In genomic region chr22:32545801-32546200, GRCh38 we compare ENCODE assay signal across 23 cellular contexts.
DNase-seq lines count a peak whose midpoint lies in the region; ATAC-seq and TF ChIP-seq lines count a peak whose summit lies in the region.
"Had no signal": no experiment of that assay in that cellular context is flagged by ENCODE, and none has a peak within 500 bp of the region (broad histone marks: within the 10 kb centered on the region; RNA-seq: fewer than 3 reads in every experiment).

No MANE protein-coding gene starts in this region.

- no peak overlapping the region for H3K4me2 ChIP-seq in MM.1S (ENCODE audit: low read depth, low read length)

- no peak overlapping the region for H3K9ac ChIP-seq in MM.1S (ENCODE audit: low read length)

- H3K27me3 ChIP-seq in AG04450 (ENCODE audit: control insufficient read depth, insufficient read depth, low read length): no peaks in the 10 kb centered on the region
- no peaks in the 10 kb centered on the region for H3K27me3 ChIP-seq in lower lobe of right lung (ENCODE audit: low read depth)
- H3K27me3 ChIP-seq in MM.1S (replicated peaks; ENCODE audit: insufficient read depth, low read length): no peaks in the 10 kb centered on the region

- H3F3A ChIP-seq in MM.1S (ENCODE audit: insufficient read depth, low read length): no peaks in the 10 kb centered on the region

- CTCF ChIA-PET in AG04450 (lab: Charles Lee): interaction anchor here (1.2 to 1.7 kb wide), 2 partner anchors 16 to 251 kb away, joined by 4 to 7 read pairs; no protein-coding TSS in a partner anchor

- H3K36me3 ChIP-seq in lower lobe of right lung: no peaks in the 10 kb centered on the region
- H3K36me3 ChIP-seq in MM.1S (replicated peaks; ENCODE audit: insufficient read depth, low read length): no peaks in the 10 kb centered on the region

- H3K9me2 ChIP-seq in MM.1S (replicated peaks; ENCODE audit: insufficient read depth, low read length): no peaks in the 10 kb centered on the region

- intact Hi-C loops in lower lobe of right lung (cut with DNase I): no loop called here

- peak overlapping the region; percentile 84 for H3K27ac ChIP-seq in AG04450 (ENCODE audit: low read depth, low read length)
- peak overlapping the region; percentile 76 for H3K27ac ChIP-seq in lower lobe of right lung
- H3K27ac ChIP-seq in MM.1S (ENCODE audit: low read length): no peak overlapping the region
- H3K27ac ChIP-seq: HL-60, psoas muscle, SK-N-MC had no signal

- H3K9me3 ChIP-seq in AG04450 (ENCODE audit: control insufficient read depth, insufficient read depth, low read length) (no peaks in the 10 kb centered on the region), lower lobe of right lung (no peaks in the 10 kb centered on the region), MM.1S (replicated peaks; ENCODE audit: insufficient read depth, low read length) (no peaks in the 10 kb centered on the region)
- H3K9me3 ChIP-seq: psoas muscle had no signal

- no peak for TF ChIP-seq CTCF in AG04450 (IDR thresholded peaks at IDR 0.05; ENCODE audit: low read depth, low read length)
- no peak for TF ChIP-seq CTCF in choroid plexus epithelial cell (conservative IDR thresholded peaks at IDR 0.05; ENCODE audit: low read depth, low read length)
- no peak for TF ChIP-seq CTCF in lower lobe of right lung (IDR thresholded peaks at IDR 0.05)
- no peak for TF ChIP-seq CTCF in MM.1S (IDR thresholded peaks at IDR 0.05; ENCODE audit: low read length)

- DNase-seq in AG04450 (ENCODE audit: low read depth, low spot score) (no peak), M059J (ENCODE audit: low read depth) (peak; percentile 72), choroid plexus epithelial cell (ENCODE audit: low read depth) (peak; percentile 22), lower lobe of right lung (no peak), NCI-H526 (lab: John Stamatoyannopoulos, UW) (no peak), MM.1S (no peak)
- no peak for DNase-seq in activated CD4-positive, alpha-beta T cell treated with anti-CD3 and anti-CD28 coated beads, Interleukin-2, amount 50 U/mL, for 1 hour
- DNase-seq: ACHN; activated CD4-positive, alpha-beta T cell treated with anti-CD3 and anti-CD28 coated beads for 1 hour; activated CD8-positive, alpha-beta memory T cell treated with anti-CD3 and anti-CD28 coated beads, Interleukin-2, amount 10 ng/mL, durations not matched to agents 7 days and 5 days; CD4-positive, alpha-beta memory T cell; effector CD8-positive, alpha-beta T cell; H7; kidney; NCI-H1105 treated with DMSO at 0.1 percent for 48 hours; NCI-H82; PC-3; psoas muscle; T1000 had no signal

- ATAC-seq in lower lobe of right lung (peak in 1 of 2 donors; percentile 34), HG03039 (IDR thresholded peaks at IDR 0.05; ENCODE audit: unreplicated experiment) (no peak)
- ATAC-seq: activated CD8-positive, alpha-beta memory T cell treated with anti-CD3 and anti-CD28 coated beads, Interleukin-2, amount 10 ng/mL, durations not matched to agents 7 days and 5 days; PC-3; stimulated activated effector memory CD8-positive, alpha-beta T cell treated with anti-CD3 and anti-CD28 coated beads, Interleukin-12 subunit alpha, Interleukin-12 subunit beta, amount 100 ng/mL, for 72 hours had no signal

- POLR2A ChIA-PET in AG04450 (lab: Yijun Ruan, JAX): interaction anchor here (1.1 to 2.0 kb wide), 2 partner anchors 77 to 251 kb away, joined by 3 to 7 read pairs; no protein-coding TSS in a partner anchor

- H3K4me3 ChIP-seq in AG04450 (ENCODE audit: low read depth, low read length) (no peak overlapping the region), choroid plexus epithelial cell (ENCODE audit: low read depth, low read length) (no peak overlapping the region), lower lobe of right lung (no peak overlapping the region), MM.1S (ENCODE audit: low read length) (no peak overlapping the region)
- H3K4me3 ChIP-seq: psoas muscle, SK-N-MC had no signal

- H2AFZ ChIP-seq in MM.1S (ENCODE audit: low read length): no peak overlapping the region

- no peaks in the 10 kb centered on the region for H4K20me1 ChIP-seq in MM.1S (ENCODE audit: insufficient read depth, low read length)

- H3K79me2 ChIP-seq in MM.1S (ENCODE audit: low read length): no peaks in the 10 kb centered on the region

- H3K4me1 ChIP-seq in lower lobe of right lung (peaks cover 35% of the 10 kb centered on the region), MM.1S (ENCODE audit: low read length) (peaks cover 4% of the 10 kb centered on the region)
- H3K4me1 ChIP-seq: psoas muscle had no signal

Comparison
In these comparisons a context has a peak if more than half of its experiments do, and no peak if none do; other contexts are left out.
1. DNase-seq: peak in M059J (single experiment) and choroid plexus epithelial cell (single experiment); none in AG04450 (single experiment), lower lobe of right lung (single experiment), activated CD4-positive, alpha-beta T cell treated with anti-CD3 and anti-CD28 coated beads, Interleukin-2, amount 50 U/mL, for 1 hour (single experiment), NCI-H526 (0 of 2) and MM.1S (single experiment).